21 cellular contexts compared by ENCODE assay signal in genomic region chr11:35850191-35850590, GRCh38.
"Had no signal": no experiment of that assay in that cellular context is flagged by ENCODE, and none has a peak within 500 bp of the region (broad histone marks: within the 10 kb centered on the region; RNA-seq: fewer than 3 reads in every experiment).

No MANE protein-coding gene starts in this region.

- H3K9me3 Mint-ChIP-seq: memory B cell; naive thymus-derived CD8-positive, alpha-beta T cell; nephron; neural crest cell; stimulated activated effector memory CD8-positive, alpha-beta T cell treated with anti-CD3 and anti-CD28 coated beads, Interleukin-12 subunit alpha, Interleukin-12 subunit beta, amount 100 ng/mL, for 72 hours; stimulated activated naive CD8-positive, alpha-beta T cell treated with anti-CD3 and anti-CD28 coated beads, Interleukin-15, Interleukin-2, amounts not matched to agents 100 ng/mL and 50 ng/mL, for 24 hours had no signal

- H3K36me3 Mint-ChIP-seq: memory B cell; naive thymus-derived CD8-positive, alpha-beta T cell; stimulated activated effector memory CD8-positive, alpha-beta T cell treated with anti-CD3 and anti-CD28 coated beads, Interleukin-12 subunit alpha, Interleukin-12 subunit beta, amount 100 ng/mL, for 72 hours had no signal

- H2AFZ ChIP-seq: hepatocyte, parathyroid adenoma had no signal

- H3K79me2 ChIP-seq: hepatocyte, parathyroid adenoma had no signal

- H3K4me1 ChIP-seq: left ventricle myocardium inferior, parathyroid adenoma, psoas muscle, suprapubic skin, tibial artery, uterus had no signal

- H3K27ac ChIP-seq: hepatocyte, left ventricle myocardium inferior, parathyroid adenoma, psoas muscle, skin epidermis, spleen, suprapubic skin, thoracic aorta, tibial artery, uterus had no signal

- H3K9me3 ChIP-seq: left ventricle myocardium inferior, psoas muscle, spleen, suprapubic skin, thoracic aorta, tibial artery, uterus had no signal

- DNase-seq: islet precursor cell; left ventricle myocardium inferior; naive thymus-derived CD8-positive, alpha-beta T cell; nucleus accumbens; psoas muscle; spleen; stimulated activated CD4-positive, alpha-beta T cell treated with anti-CD3 and anti-CD28 coated beads, Interleukin-4, amount 100 ng/mL, for 24 hours; stimulated activated naive CD4-positive, alpha-beta T cell; tibial artery; trophoblast cell; uterus had no signal

- H3K4me2 ChIP-seq: hepatocyte had no signal

- H3K9ac ChIP-seq: parathyroid adenoma had no signal

- H3K4me3 Mint-ChIP-seq: memory B cell; naive thymus-derived CD8-positive, alpha-beta T cell; nephron; neural crest cell; stimulated activated effector memory CD8-positive, alpha-beta T cell treated with anti-CD3 and anti-CD28 coated beads, Interleukin-12 subunit alpha, Interleukin-12 subunit beta, amount 100 ng/mL, for 72 hours; stimulated activated naive CD8-positive, alpha-beta T cell treated with anti-CD3 and anti-CD28 coated beads, Interleukin-15, Interleukin-2, amounts not matched to agents 100 ng/mL and 50 ng/mL, for 24 hours had no signal

- H3K4me3 ChIP-seq: hepatocyte, left ventricle myocardium inferior, psoas muscle, skin epidermis, spleen, suprapubic skin, thoracic aorta, tibial artery, uterus had no signal

- H3K27me3 ChIP-seq: suprapubic skin, tibial artery, uterus had no signal

- H3K27ac Mint-ChIP-seq: memory B cell; naive thymus-derived CD8-positive, alpha-beta T cell; nephron; stimulated activated effector memory CD8-positive, alpha-beta T cell treated with anti-CD3 and anti-CD28 coated beads, Interleukin-12 subunit alpha, Interleukin-12 subunit beta, amount 100 ng/mL, for 72 hours; stimulated activated naive CD8-positive, alpha-beta T cell treated with anti-CD3 and anti-CD28 coated beads, Interleukin-15, Interleukin-2, amounts not matched to agents 100 ng/mL and 50 ng/mL, for 24 hours had no signal

- H3K36me3 ChIP-seq: left ventricle myocardium inferior, spleen, suprapubic skin, thoracic aorta, tibial artery, uterus had no signal

- H3K4me1 Mint-ChIP-seq: memory B cell; naive thymus-derived CD8-positive, alpha-beta T cell; neural crest cell; stimulated activated effector memory CD8-positive, alpha-beta T cell treated with anti-CD3 and anti-CD28 coated beads, Interleukin-12 subunit alpha, Interleukin-12 subunit beta, amount 100 ng/mL, for 72 hours had no signal
